Comparison of ENCODE assay signal across 1 cellular context in the genomic region with DNA sequence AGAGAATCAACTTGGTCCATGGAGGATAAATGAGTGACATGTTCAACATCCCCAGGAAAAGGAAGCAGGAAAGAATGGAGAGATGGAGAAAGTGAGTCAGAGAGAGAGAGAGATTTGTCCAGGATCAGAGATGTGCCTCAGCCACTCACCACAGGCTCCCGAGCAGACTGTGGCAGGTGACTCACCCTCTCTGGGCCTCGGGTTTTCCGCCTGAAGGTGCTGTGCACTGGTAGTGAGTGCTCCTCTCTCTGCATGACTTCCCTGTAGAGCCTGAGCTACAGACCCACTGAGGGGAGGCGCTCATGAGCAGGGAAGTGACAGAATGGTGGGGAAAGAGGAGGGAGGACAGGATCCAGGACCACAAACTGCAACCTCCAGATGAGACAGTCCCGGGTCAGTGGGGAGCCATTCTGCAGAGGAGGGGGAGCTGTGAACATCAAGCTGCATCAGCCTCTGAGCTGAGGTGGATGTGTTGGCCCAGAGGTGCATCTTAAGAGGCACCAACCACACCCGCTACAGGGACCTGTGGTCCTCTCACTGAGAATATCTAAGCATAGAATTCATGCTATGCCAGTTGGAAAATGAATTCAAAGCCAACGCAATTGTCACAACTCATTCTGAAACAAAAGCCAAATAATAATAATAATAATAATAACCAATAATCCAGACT.
A peak's percentile ranks its signal among the peaks of the same experiment; 100 is the strongest.
TF ChIP-seq lines count a peak whose summit lies in the region.

No MANE protein-coding gene starts in this region.

TF ChIP-seq in K562, 482 proteins besides CTCF, POLR2A, EP300 and RAD21 (continued from another document):
- no peak for TF ChIP-seq CHD7 (IDR thresholded peaks at IDR 0.05; ENCODE audit: low read depth, low read length)
- TF ChIP-seq HMGN3 (IDR thresholded peaks at IDR 0.05; ENCODE audit: borderline replicate concordance, extremely low read depth, insufficient read length, low read depth, low read length), result no peak
- TF ChIP-seq SPI1 (IDR thresholded peaks at IDR 0.05; ENCODE audit: borderline replicate concordance, low read depth, low read length), result 0 out of 2 replicates have a peak, but pooled peaks have one; percentile 43
- TF ChIP-seq MEF2D (tag; conservative IDR thresholded peaks at IDR 0.05; ENCODE audit: low read depth), result no peak
